ENCODE assay signal across 15 cellular contexts in the genomic region with DNA sequence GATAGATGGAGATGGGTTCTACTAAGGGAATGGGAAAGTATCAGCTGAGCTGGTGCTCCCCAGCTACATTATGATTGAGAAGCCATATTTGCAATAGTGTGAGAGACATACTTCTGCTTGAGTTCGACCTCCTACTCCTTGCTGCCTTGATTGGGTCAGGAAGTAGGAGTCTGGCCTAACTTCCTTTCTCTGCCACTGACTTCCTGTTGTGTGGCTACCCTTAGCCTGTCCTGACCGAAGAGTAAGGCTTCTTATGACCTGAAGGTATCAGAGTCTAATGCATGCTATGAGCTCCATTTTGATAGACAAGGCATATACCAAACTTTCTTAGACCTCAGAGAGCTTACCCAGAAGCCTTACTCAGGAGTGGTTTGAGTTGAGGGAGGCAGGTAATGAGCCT. TPM values are rescaled to one million over a fixed set of nuclear protein-coding genes. Genes with fewer than 3 reads are reported as not detected.
A peak's percentile ranks its signal among the peaks of the same experiment; 100 is the strongest.
DNase-seq lines count a peak whose midpoint lies in the region; ATAC-seq and TF ChIP-seq lines count a peak whose summit lies in the region.
"Had no signal": no experiment of that assay in that cellular context is flagged by ENCODE, and none has a peak within 500 bp of the region (broad histone marks: within the 10 kb centered on the region; RNA-seq: fewer than 3 reads in every experiment).

No MANE protein-coding gene starts in this region.

- H3K27ac ChIP-seq in neutrophil, result peak overlapping the region; percentile 83
- H3K27ac ChIP-seq: foreskin keratinocyte had no signal

- peaks cover 57% of the 10 kb centered on the region for H3K4me1 Mint-ChIP-seq in activated CD4-positive, alpha-beta T cell treated with anti-CD3 and anti-CD28 coated beads for 36 hours
- peaks cover 61% of the 10 kb centered on the region for H3K4me1 Mint-ChIP-seq in activated CD4-positive, alpha-beta memory T cell treated with anti-CD3 and anti-CD28 coated beads for 36 hours (ENCODE audit: low read depth)
- H3K4me1 Mint-ChIP-seq: nephron had no signal

- H3K27me3 ChIP-seq in neutrophil, result no peaks in the 10 kb centered on the region
- H3K27me3 ChIP-seq: foreskin keratinocyte had no signal

- no peak overlapping the region for H3K27ac Mint-ChIP-seq in activated CD4-positive, alpha-beta T cell treated with anti-CD3 and anti-CD28 coated beads for 36 hours
- H3K27ac Mint-ChIP-seq in activated CD4-positive, alpha-beta memory T cell treated with anti-CD3 and anti-CD28 coated beads for 36 hours, result peak overlapping the region; percentile 67
- H3K27ac Mint-ChIP-seq: nephron had no signal

- peaks cover 15% of the 10 kb centered on the region for H3K9me3 Mint-ChIP-seq in activated CD4-positive, alpha-beta T cell treated with anti-CD3 and anti-CD28 coated beads for 36 hours (ENCODE audit: low read depth)
- peaks cover 24% of the 10 kb centered on the region for H3K9me3 Mint-ChIP-seq in activated CD4-positive, alpha-beta memory T cell treated with anti-CD3 and anti-CD28 coated beads for 36 hours

- no peak for TF ChIP-seq CTCF in neutrophil (IDR thresholded peaks at IDR 0.05)

- peak overlapping the region; percentile 28 to 31 for H3K4me3 ChIP-seq in neutrophil (ENCODE audit: low read depth in 1 of 2, low read length in 1 of 2)

- CTCF ChIA-PET in activated CD4-positive, alpha-beta T cell treated with anti-CD3 and anti-CD28 coated beads for 36 hours (lab: Charles Lee), result interaction anchor here (0.9 kb wide), 1 partner anchor 115 kb away, joined by 3 read pairs; no protein-coding TSS in a partner anchor
- CTCF ChIA-PET in activated CD4-positive, alpha-beta memory T cell treated with anti-CD3 and anti-CD28 coated beads for 36 hours (lab: Charles Lee), result interaction anchor here (1.1 kb wide), 1 partner anchor 10 kb away, joined by 3 read pairs; no protein-coding TSS in a partner anchor

- no peak overlapping the region for H3K4me3 Mint-ChIP-seq in activated CD4-positive, alpha-beta T cell treated with anti-CD3 and anti-CD28 coated beads for 36 hours
- H3K4me3 Mint-ChIP-seq in activated CD4-positive, alpha-beta memory T cell treated with anti-CD3 and anti-CD28 coated beads for 36 hours, result no peak overlapping the region
- H3K4me3 Mint-ChIP-seq: nephron had no signal

- H3K36me3 ChIP-seq in neutrophil, result peaks cover 67% of the 10 kb centered on the region

- intact Hi-C loops in activated CD4-positive, alpha-beta T cell treated with anti-CD3 and anti-CD28 coated beads for 36 hours (cut with DNase I, micrococcal nuclease), result loop anchor here in 1 of 2 experiments (10.0 kb wide), 1 partner anchor 1987 kb away; a partner anchor contains a TSS
- intact Hi-C loops in activated CD4-positive, alpha-beta memory T cell treated with anti-CD3 and anti-CD28 coated beads for 36 hours (cut with micrococcal nuclease), result no loop called here

- H3K36me3 Mint-ChIP-seq in activated CD4-positive, alpha-beta T cell treated with anti-CD3 and anti-CD28 coated beads for 36 hours (ENCODE audit: low read depth), result peaks cover 71% of the 10 kb centered on the region
- H3K36me3 Mint-ChIP-seq in activated CD4-positive, alpha-beta memory T cell treated with anti-CD3 and anti-CD28 coated beads for 36 hours, result peaks cover 71% of the 10 kb centered on the region

- peaks cover 84 to 93% of the 10 kb centered on the region in 2 experiments for H3K4me1 ChIP-seq in neutrophil (ENCODE audit: control insufficient read depth in 1 of 2, insufficient read depth in 1 of 2, low read depth in 1 of 2, low read length in 1 of 2)
- H3K4me1 ChIP-seq: foreskin keratinocyte had no signal

- ATAC-seq in activated CD4-positive, alpha-beta T cell treated with anti-CD3 and anti-CD28 coated beads for 36 hours, result peak; percentile 43
- no peak for ATAC-seq in GM19351 (IDR thresholded peaks at IDR 0.05; ENCODE audit: unreplicated experiment)
- ATAC-seq in GM19328 (IDR thresholded peaks at IDR 0.05; ENCODE audit: unreplicated experiment), result no peak
- ATAC-seq: foreskin keratinocyte had no signal

- no peak for DNase-seq in activated CD4-positive, alpha-beta T cell treated with anti-CD3 and anti-CD28 coated beads for 36 hours
- DNase-seq in activated CD4-positive, alpha-beta T cell treated with anti-CD3 and anti-CD28 coated beads, Interleukin-2, amount 50 U/mL, for 48 hours, result no peak
- peak; percentile 34 for DNase-seq in KG1 (lab: John Stamatoyannopoulos, UW)
- no peak for DNase-seq in activated CD4-positive, alpha-beta memory T cell treated with anti-CD3 and anti-CD28 coated beads for 36 hours
- DNase-seq in dedifferentiated amniotic fluid mesenchymal stem cell (ENCODE audit: extremely low spot score), result no peak
- DNase-seq: 8988T, cortex of kidney, DMS79, foreskin keratinocyte, kidney had no signal

- H3K9me3 ChIP-seq in neutrophil, result no peaks in the 10 kb centered on the region

- no peaks in the 10 kb centered on the region for H3K27me3 Mint-ChIP-seq in activated CD4-positive, alpha-beta T cell treated with anti-CD3 and anti-CD28 coated beads for 36 hours
- H3K27me3 Mint-ChIP-seq in activated CD4-positive, alpha-beta memory T cell treated with anti-CD3 and anti-CD28 coated beads for 36 hours, result no peaks in the 10 kb centered on the region
- H3K27me3 Mint-ChIP-seq: IgD-negative memory B cell had no signal

- POLR2A ChIA-PET in activated CD4-positive, alpha-beta T cell treated with anti-CD3 and anti-CD28 coated beads for 36 hours (lab: Charles Lee), result no interaction called here
- POLR2A ChIA-PET in activated CD4-positive, alpha-beta memory T cell treated with anti-CD3 and anti-CD28 coated beads for 36 hours (lab: Charles Lee), result interaction anchor here (1.2 to 1.4 kb wide), 2 partner anchors 15 to 54 kb away, joined by 3 to 5 read pairs; a partner anchor contains a TSS

RNA-seq across cellular contexts. Expression of a gene that starts 53.9 kb away (rescaled TPM):
- 10 to 100 TPM; 72.6 to 85.5 TPM for total RNA-seq in activated CD4-positive, alpha-beta T cell treated with anti-CD3 and anti-CD28 coated beads for 36 hours
- 100 to 1,000 TPM; 151 TPM for total RNA-seq in activated CD4-positive, alpha-beta memory T cell treated with anti-CD3 and anti-CD28 coated beads for 36 hours

RNA-seq across cellular contexts. Expression of a gene that starts 54.3 kb away (rescaled TPM):
- 10 to 100 TPM; 20.9 to 29.2 TPM for total RNA-seq in activated CD4-positive, alpha-beta T cell treated with anti-CD3 and anti-CD28 coated beads for 36 hours
- total RNA-seq in activated CD4-positive, alpha-beta memory T cell treated with anti-CD3 and anti-CD28 coated beads for 36 hours, result 10 to 100 TPM; 35.3 to 41.2 TPM
